10 cellular contexts compared by ENCODE assay signal in genomic region chr5:56329652-56330051, GRCh38.
DNase-seq lines count a peak whose midpoint lies in the region; ATAC-seq lines count a peak whose summit lies in the region.
"Had no signal": no experiment of that assay in that cellular context is flagged by ENCODE, and none has a peak within 500 bp of the region (broad histone marks: within the 10 kb centered on the region; RNA-seq: fewer than 3 reads in every experiment).

No MANE protein-coding gene starts in this region.

- H3K4me1 ChIP-seq in thymus (ENCODE audit: control insufficient read depth, insufficient read depth, low read length) = peaks cover 13% of the 10 kb centered on the region

- H3K36me3 ChIP-seq in thymus (ENCODE audit: control insufficient read depth, insufficient read depth) = no peaks in the 10 kb centered on the region

- peak overlapping the region; percentile 68 for H3K27ac ChIP-seq in thymus (ENCODE audit: low read depth)
- H3K27ac ChIP-seq: HL-60 had no signal

- H3K9me3 ChIP-seq in thymus (ENCODE audit: control insufficient read depth) = no peaks in the 10 kb centered on the region

- CTCF ChIA-PET in T-cell (lab: Charles Lee) = interaction anchor here (0.7 to 0.9 kb wide), 3 partner anchors 13 to 367 kb away, joined by 3 to 4 read pairs (median 3); no protein-coding TSS in a partner anchor

- no peak overlapping the region for H3K4me3 ChIP-seq in thymus (ENCODE audit: low read length)

- ATAC-seq in HG02759 (IDR thresholded peaks at IDR 0.05; ENCODE audit: unreplicated experiment) = peak; percentile 51
- no peak for ATAC-seq in T-cell (replicated peaks in 1 of 4)
- no peak for ATAC-seq in GM19397 (IDR thresholded peaks at IDR 0.05; ENCODE audit: unreplicated experiment)

- POLR2A ChIA-PET in T-cell (lab: Charles Lee) = interaction anchor here (0.6 to 0.9 kb wide), 2 partner anchors 372 to 374 kb away, joined by 3 to 5 read pairs; no protein-coding TSS in a partner anchor

- no peaks in the 10 kb centered on the region for H3K27me3 Mint-ChIP-seq in T-cell

- H3K27ac Mint-ChIP-seq in T-cell = peak overlapping the region; percentile 83 to 92

- H3K27me3 ChIP-seq in thymus (ENCODE audit: control insufficient read depth, insufficient read depth) = no peaks in the 10 kb centered on the region

- 93% methylated on average over 3 of the region's 3 CpGs for WGBS in thymus

- peaks cover 55 to 67% (median 64%) of the 10 kb centered on the region in 3 donors for H3K4me1 Mint-ChIP-seq in T-cell

- no peaks in the 10 kb centered on the region for H3K9me3 Mint-ChIP-seq in T-cell

- H3K36me3 Mint-ChIP-seq in T-cell = peaks cover 3% of the 10 kb centered on the region

- DNase-seq in stimulated activated CD4-positive, alpha-beta T cell treated with anti-CD3 and anti-CD28 coated beads, Interleukin-4, amount 100 ng/mL, for 24 hours = peak; percentile 11
- DNase-seq in stimulated activated CD4-positive, alpha-beta T cell treated with anti-CD3 and anti-CD28 coated beads, Interleukin-4, amount 100 ng/mL, for 1 hour = no peak
- DNase-seq in T-cell (no peak), NCI-H510A (lab: John Stamatoyannopoulos, UW) (no peak), T-helper 9 cell (no peak)

- H3K4me3 Mint-ChIP-seq in T-cell = peak overlapping the region in 1 of 3 donors; percentile 66
- H3K4me3 Mint-ChIP-seq: neural crest cell had no signal
